In the genomic region with DNA sequence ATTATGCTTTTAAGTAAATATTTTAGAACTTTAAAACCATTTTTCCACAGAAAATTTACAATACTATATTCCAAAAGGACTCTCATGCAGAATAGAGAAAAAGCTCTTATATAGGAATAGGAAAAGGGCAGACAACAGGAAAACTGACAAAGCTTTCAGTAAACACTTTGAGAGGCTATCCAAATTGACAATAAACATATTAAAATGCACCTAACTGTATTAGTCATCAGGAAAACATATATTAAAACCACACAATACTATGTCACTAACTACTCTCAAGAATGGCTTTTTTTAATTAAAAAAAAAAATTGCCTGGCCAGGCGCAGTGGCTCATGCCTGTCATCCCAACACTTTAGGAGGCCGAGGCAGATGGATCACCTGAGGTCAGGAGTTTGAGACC, we compare ENCODE assay signal across 3 cellular contexts.
"Had no signal": no experiment of that assay in that cellular context is flagged by ENCODE, and none has a peak within 500 bp of the region (broad histone marks: within the 10 kb centered on the region; RNA-seq: fewer than 3 reads in every experiment).

No MANE protein-coding gene starts in this region.

- ATAC-seq: GM12878 had no signal

- DNase-seq: GDM1, GF-D8 had no signal

- H3K4me3 ChIP-seq: GM12878 had no signal
